8 cellular contexts compared by ENCODE assay signal in the genomic region with DNA sequence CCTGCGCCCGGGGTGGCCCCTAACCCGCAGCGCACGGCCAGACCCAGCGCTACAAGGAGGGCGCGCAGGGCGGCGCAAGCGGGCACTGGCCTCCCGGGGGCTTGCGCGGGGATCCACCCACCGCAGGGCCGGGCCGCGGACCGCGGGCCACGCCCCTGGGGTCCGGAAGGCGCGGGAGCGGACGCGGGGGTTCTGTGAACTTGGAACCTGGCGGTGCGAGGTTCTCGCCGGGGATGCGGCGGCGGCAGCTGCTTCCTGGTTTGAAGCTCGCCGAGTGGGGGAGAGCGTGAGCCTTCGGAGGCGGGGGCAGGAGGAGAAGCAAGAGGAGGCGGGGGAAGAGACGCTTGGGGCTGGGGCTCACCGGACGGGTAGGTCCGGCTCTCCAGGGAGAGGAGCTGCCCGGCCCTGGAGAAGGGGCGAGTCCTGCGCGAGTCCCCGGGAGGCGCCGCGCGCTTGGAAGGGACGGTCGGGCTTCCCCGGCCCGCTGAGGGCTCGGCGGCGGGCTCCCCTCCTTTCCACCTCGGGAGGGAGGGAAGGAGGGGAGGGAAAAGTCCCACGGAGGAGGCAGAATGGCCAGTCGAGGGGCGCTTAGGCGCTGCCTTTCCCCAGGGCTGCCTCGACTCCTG. TPM values are rescaled to one million over a fixed set of nuclear protein-coding genes. Genes with fewer than 3 reads are reported as not detected.
A peak's percentile ranks its signal among the peaks of the same experiment; 100 is the strongest.
DNase-seq lines count a peak whose midpoint lies in the region; ATAC-seq, FAIRE-seq and TF ChIP-seq lines count a peak whose summit lies in the region.

A gene (plus strand): TSS at position 195 of the 626 bp plus-strand sequence. CDS start 523 bp downstream, outside the sequence.

- H3K27ac ChIP-seq in C4-2B (peak within 1 kb of the TSS; percentile 80), GM12878 (ENCODE audit: control insufficient read depth, insufficient read depth) (peak within 1 kb of the TSS; percentile 80), skeletal muscle tissue (ENCODE audit: low read depth, low read length) (peak within 1 kb of the TSS; percentile 46)

- TF ChIP-seq POLR2A in GM12878 (IDR thresholded peaks at IDR 0.05; ENCODE audit: low read depth, low read length) = peak; percentile 84

- in situ Hi-C loops in GM12878 (cut with MboI) = loop anchor here (25.0 kb wide), 1 partner anchor 116 kb away; no protein-coding TSS in a partner anchor

- H3K9ac ChIP-seq in GM12878 (ENCODE audit: control insufficient read depth, insufficient read depth, low read length) (peak within 1 kb of the TSS; percentile 91), skeletal muscle tissue (ENCODE audit: low read depth in 1 of 3, low read length in 3 of 3) (peak within 1 kb of the TSS; percentile 61 to 74 (median 68))

- POLR2A ChIA-PET in GM12878 (lab: Charles Lee) = interaction anchor here (0.6 to 4.7 kb wide), 7 partner anchors 11 to 223 kb away, joined by 3 to 38 read pairs (median 6); no protein-coding TSS in a partner anchor

- no peaks in the 10 kb centered on the region for H4K20me1 ChIP-seq in GM12878 (ENCODE audit: control insufficient read depth, insufficient read depth)

- TF ChIP-seq CTCF in C4-2B (conservative IDR thresholded peaks at IDR 0.05) (peak; percentile 56), GM20000 (IDR thresholded peaks at IDR 0.05; ENCODE audit: extremely low read depth, missing control alignments) (no peak), GM12878 (IDR thresholded peaks at IDR 0.05 in 2 of 3, conservative IDR thresholded peaks at IDR 0.05 in 1 of 3; ENCODE audit: control insufficient read depth in 2 of 3, extremely low read depth in 1 of 3, insufficient read depth in 1 of 3, low read depth in 3 of 3, low read length in 3 of 3) (peak; percentile 3 to 50 (median 20); a peak in 3 of 6 replicates)

- WGBS in GM12878 (ENCODE audit: insufficient coverage, insufficient replicate concordance, low lambda C conversion rate, missing lambda C conversion rate) = 1% methylated on average over 47 of the region's 66 CpGs

- H3K36me3 ChIP-seq in GM12878 (ENCODE audit: control insufficient read depth in 2 of 2, insufficient read depth in 2 of 2, low read length in 1 of 2) (no peaks in the 10 kb centered on the region; a peak in 1 of 4 replicates), skeletal muscle tissue (ENCODE audit: control insufficient read depth in 3 of 3, insufficient read depth in 3 of 3, low read length in 3 of 3) (no peaks in the 10 kb centered on the region)

- no peak for TF ChIP-seq EP300 in GM12878 (IDR thresholded peaks at IDR 0.05; ENCODE audit: borderline replicate concordance in 1 of 2, control insufficient read depth in 1 of 2, low read depth in 2 of 2, low read length in 2 of 2)

- H3K27me3 ChIP-seq in GM12878 (replicated peaks in 1 of 2; ENCODE audit: control insufficient read depth in 2 of 2, insufficient read depth in 2 of 2, low read length in 1 of 2) (no peaks in the 10 kb centered on the region; a peak in 1 of 4 replicates), skeletal muscle tissue (ENCODE audit: control insufficient read depth in 3 of 3, insufficient read depth in 3 of 3, low read length in 3 of 3) (peaks cover 8 to 19% (median 12%) of the 10 kb centered on the region in 3 donors)

- H3K79me2 ChIP-seq in GM12878 (ENCODE audit: control insufficient read depth, insufficient read depth, low read length) = peaks cover 54% of the 10 kb centered on the region

- ATAC-seq in GM12878 = peak; percentile 81

- peak within 1 kb of the TSS; percentile 66 for H2AFZ ChIP-seq in GM12878 (ENCODE audit: control insufficient read depth, low read depth, low read length)

- peak within 1 kb of the TSS; percentile 95 for H3K4me3 ChIP-seq in GM12878
- peak within 1 kb of the TSS; percentile 52 for H3K4me3 ChIP-seq in iPS-11a (ENCODE audit: low read depth, low read length)
- H3K4me3 ChIP-seq in skeletal muscle tissue (ENCODE audit: low read length in 3 of 3) = peak within 1 kb of the TSS; percentile 76 to 79 (median 78)

- intact Hi-C loops in GM12878 (cut with micrococcal nuclease; ENCODE audit: unreplicated experiment) = loop anchor here (1.0 to 5.0 kb wide), 3 partner anchors 67 to 441 kb away; a partner anchor contains a TSS

- RAD21 ChIA-PET in GM12878 (lab: Charles Lee; ENCODE audit: unreplicated experiment) = interaction anchor here (1.1 to 6.9 kb wide), 11 partner anchors 17 to 180 kb away, joined by 3 to 62 read pairs (median 7); no protein-coding TSS in a partner anchor

- TSS peak; percentile 56 for BruUV-seq in GM12878 (replicated peaks; lab: Mats Ljungman, UMichigan)

- H3K4me2 ChIP-seq in GM12878 (ENCODE audit: control insufficient read depth, insufficient read depth) = peak within 1 kb of the TSS; percentile 83

- H3K9me3 ChIP-seq in GM12878 (replicated peaks; ENCODE audit: control insufficient read depth, insufficient read depth, low read length) = peaks cover 6% of the 10 kb centered on the region; the same call in 2 of the 3 replicates
- no peaks in the 10 kb centered on the region for H3K9me3 ChIP-seq in skeletal muscle tissue (ENCODE audit: control insufficient read depth in 3 of 3, low read length in 3 of 3)

- DNase-seq in GM20000 (ENCODE audit: low spot score) (peak; percentile 89), LoVo (ENCODE audit: low spot score) (peak; percentile 66), T-helper 9 cell (peak; percentile 74), GM12878 (ENCODE audit: low read depth, low spot score) (no peak), dedifferentiated amniotic fluid mesenchymal stem cell (ENCODE audit: extremely low spot score) (no peak)

- peak; percentile 41 for TF ChIP-seq RAD21 in GM12878 (IDR thresholded peaks at IDR 0.05; ENCODE audit: insufficient read depth, low read depth, low read length)

- FAIRE-seq in GM12878 (lab: Jason Lieb, UNC) = no peak

- CTCF ChIA-PET in GM12878 (lab: Yijun Ruan, JAX) = interaction anchor here (0.7 to 3.2 kb wide), 10 partner anchors 17 to 139 kb away, joined by 3 to 19 read pairs (median 4); no protein-coding TSS in a partner anchor

- SMC1A ChIA-PET in GM12878 (lab: Charles Lee; ENCODE audit: uncharacterized antibody, unreplicated experiment) = interaction anchor here (0.6 to 6.4 kb wide), 9 partner anchors 19 to 133 kb away, joined by 3 to 64 read pairs (median 8); no protein-coding TSS in a partner anchor

- peaks cover 6% of the 10 kb centered on the region; the same call in 1 of the 2 replicates for H3K4me1 ChIP-seq in GM12878 (ENCODE audit: control insufficient read depth, insufficient read depth, low read length)
- peaks cover 11 to 17% (median 13%) of the 10 kb centered on the region in 3 donors for H3K4me1 ChIP-seq in skeletal muscle tissue (ENCODE audit: control insufficient read depth in 3 of 3, insufficient read depth in 3 of 3, low read length in 3 of 3)

TF ChIP-seq in GM12878, 131 proteins besides CTCF, POLR2A, EP300 and RAD21 (continues in another document):
- no peak for TF ChIP-seq KAT2A (conservative IDR thresholded peaks at IDR 0.05; ENCODE audit: control insufficient read depth, low read depth, low read length)
- no peak for TF ChIP-seq GABPA (IDR thresholded peaks at IDR 0.05; ENCODE audit: low read depth)
- TF ChIP-seq RELA (IDR thresholded peaks at IDR 0.05; ENCODE audit: borderline replicate concordance, partially characterized antibody) = peak; percentile 44
- no peak for TF ChIP-seq ZNF622 (IDR thresholded peaks at IDR 0.05)
- no peak for TF ChIP-seq KDM1A (IDR thresholded peaks at IDR 0.05; ENCODE audit: borderline replicate concordance)
- TF ChIP-seq NFIC (IDR thresholded peaks at IDR 0.05; ENCODE audit: low read depth, low read length) = no peak
- no peak for TF ChIP-seq CHD1 (IDR thresholded peaks at IDR 0.05; ENCODE audit: low read depth, low read length)
- TF ChIP-seq SPI1 (IDR thresholded peaks at IDR 0.05; ENCODE audit: borderline replicate concordance, insufficient read depth, low read depth, low read length) = no peak
- TF ChIP-seq, protein P1, sequence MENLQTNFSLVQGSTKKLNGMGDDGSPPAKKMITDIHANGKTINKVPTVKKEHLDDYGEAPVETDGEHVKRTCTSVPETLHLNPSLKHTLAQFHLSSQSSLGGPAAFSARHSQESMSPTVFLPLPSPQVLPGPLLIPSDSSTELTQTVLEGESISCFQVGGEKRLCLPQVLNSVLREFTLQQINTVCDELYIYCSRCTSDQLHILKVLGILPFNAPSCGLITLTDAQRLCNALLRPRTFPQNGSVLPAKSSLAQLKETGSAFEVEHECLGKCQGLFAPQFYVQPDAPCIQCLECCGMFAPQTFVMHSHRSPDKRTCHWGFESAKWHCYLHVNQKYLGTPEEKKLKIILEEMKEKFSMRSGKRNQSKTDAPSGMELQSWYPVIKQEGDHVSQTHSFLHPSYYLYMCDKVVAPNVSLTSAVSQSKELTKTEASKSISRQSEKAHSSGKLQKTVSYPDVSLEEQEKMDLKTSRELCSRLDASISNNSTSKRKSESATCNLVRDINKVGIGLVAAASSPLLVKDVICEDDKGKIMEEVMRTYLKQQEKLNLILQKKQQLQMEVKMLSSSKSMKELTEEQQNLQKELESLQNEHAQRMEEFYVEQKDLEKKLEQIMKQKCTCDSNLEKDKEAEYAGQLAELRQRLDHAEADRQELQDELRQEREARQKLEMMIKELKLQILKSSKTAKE (IDR thresholded peaks at IDR 0.05; ENCODE audit: low read depth, poor library complexity, severe bottlenecking) = no peak
- TF ChIP-seq ZBED1 (IDR thresholded peaks at IDR 0.05; ENCODE audit: borderline replicate concordance) = no peak
- TF ChIP-seq SP1 (IDR thresholded peaks at IDR 0.05; ENCODE audit: low read depth, low read length) = no peak
- peak; percentile 22 to 66; a peak in 2 of 4 replicates for TF ChIP-seq BHLHE40 (IDR thresholded peaks at IDR 0.05; ENCODE audit: borderline replicate concordance in 1 of 2, low read depth in 2 of 2, low read length in 1 of 2)

RNA-seq across cellular contexts. Expression of the gene that starts here (rescaled TPM):
- total RNA-seq in GM12878 (2013; cell fraction: nucleolus; rRNA removed) = 466 and 549 TPM in 2 replicates
- total RNA-seq in GM12878 (2014; rRNA removed) (53.9 and 62.9 TPM in 2 replicates), GM12878 (2014; rRNA removed; fragmentation: Illumina TruSeq; extraction: Trizol) (36.0 and 36.3 TPM in 2 replicates), GM12878 (2021) (32.0 and 38.7 TPM in 2 replicates), skeletal muscle tissue (32.4 TPM)
- 31.1 TPM for polyA plus RNA-seq in GM12878 (2011; ENCODE audit: low read depth)
- polyA plus RNA-seq in GM12878 (2011; rRNA removed) (115 and 140 TPM in 2 replicates), GM12878 (2014; fragmentation: Illumina TruSeq; extraction: Trizol) (34.2 and 45.3 TPM in 2 replicates), GM12878 (2014; fragmentation: Nextera tagmentation; extraction: Ambion mirVana) (10 to 100 TPM; 10.7 to 12.0 TPM), GM12878 (2014; rRNA removed) (22.0 and 32.3 TPM in 2 replicates), GM12878 (2016; fragmentation: Nextera tagmentation; extraction: Ambion mirVana) (10 to 100 TPM; 32.3 to 34.6 TPM)
- polyA plus RNA-seq in GM12878 (2011; cell fraction: cytosol; rRNA removed) = 163 and 194 TPM in 2 replicates
- polyA plus RNA-seq in GM12878 (2011; cell fraction: nucleus; rRNA removed) = 129 and 155 TPM in 2 replicates
- 60.0 and 70.9 TPM in 2 replicates for polyA plus RNA-seq in GM12878 (2012)
- polyA minus RNA-seq in GM12878 (2011; rRNA and poly(A)+ RNA removed) = 356 and 399 TPM in 2 replicates
- polyA minus RNA-seq in GM12878 (2011; cell fraction: cytosol; rRNA and poly(A)+ RNA removed) = 73.1 and 84.4 TPM in 2 replicates
- polyA minus RNA-seq in GM12878 (2011; cell fraction: nucleus; rRNA and poly(A)+ RNA removed) = 219 and 500 TPM in 2 replicates

Comparison
In these comparisons a context has a peak if more than half of its experiments do, and no peak if none do; other contexts are left out.
1. DNase-seq: peak in GM20000 (single experiment), LoVo (single experiment) and T-helper 9 cell (single experiment); none in GM12878 (single experiment) and dedifferentiated amniotic fluid mesenchymal stem cell (single experiment).
2. Peak in every context shown above with its lines, with median percentiles within 50 percentile points of each other: H3K27ac ChIP-seq and H3K4me3 ChIP-seq.